ENCODE assay signal across 20 cellular contexts in the genomic region with DNA sequence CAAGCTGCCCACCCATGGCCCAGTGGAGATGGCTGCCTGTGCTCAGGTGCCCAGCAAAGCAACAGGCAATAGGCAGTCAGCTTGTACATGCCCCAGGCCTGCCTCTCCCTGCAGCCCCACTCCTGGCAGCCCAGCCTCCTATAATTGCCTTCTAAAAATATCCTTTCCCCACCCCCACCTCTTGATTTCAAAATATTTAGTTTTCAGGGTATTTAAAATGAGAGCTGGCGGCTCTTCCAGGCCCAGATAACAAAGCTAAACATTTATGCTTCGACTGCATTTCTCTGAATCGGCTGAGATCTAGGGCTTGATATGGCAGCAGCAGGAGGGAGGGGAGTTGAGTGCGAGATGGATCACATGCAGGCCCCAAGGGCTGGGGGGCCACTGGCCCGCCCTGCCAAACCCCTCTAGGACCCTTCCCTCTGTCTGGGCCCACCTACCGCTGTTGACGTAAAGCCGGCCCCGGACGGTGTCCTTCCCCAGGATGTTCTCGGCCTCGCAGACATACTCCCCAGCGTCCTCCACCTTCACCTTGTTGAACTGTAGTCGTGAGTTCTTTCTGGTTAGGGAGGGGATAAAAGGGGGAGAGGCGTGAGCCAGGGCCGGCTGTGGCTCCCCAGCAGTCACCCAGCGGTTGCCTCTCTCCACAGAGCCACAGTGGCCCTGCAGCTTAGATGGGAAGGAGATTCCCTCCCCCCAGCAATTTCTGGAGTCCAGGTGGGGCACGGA.
DNase-seq lines count a peak whose midpoint lies in the region; ATAC-seq and TF ChIP-seq lines count a peak whose summit lies in the region.
"Had no signal": no experiment of that assay in that cellular context is flagged by ENCODE, and none has a peak within 500 bp of the region (broad histone marks: within the 10 kb centered on the region; RNA-seq: fewer than 3 reads in every experiment).

No MANE protein-coding gene starts in this region.

- H3K36me3 ChIP-seq in neuronal stem cell (replicated peaks in 1 of 2; ENCODE audit: control insufficient read depth in 2 of 2, insufficient read depth in 2 of 2, low read length in 2 of 2) (peaks cover 0 to 1% of the 10 kb centered on the region in 2 donors), aorta (ENCODE audit: control insufficient read depth in 1 of 2, insufficient read depth in 2 of 2, low read length in 1 of 2) (peaks cover 0 to 2% of the 10 kb centered on the region in 2 donors)
- H3K36me3 ChIP-seq: BLaER1 had no signal

- H3K79me1 ChIP-seq in neuronal stem cell (ENCODE audit: low read depth, low read length) = no peaks in the 10 kb centered on the region

- intact Hi-C loops in left ventricle myocardium superior (cut with micrococcal nuclease) (no loop called here), Right ventricle myocardium superior (cut with DNase I) (no loop called here), aorta (cut with DNase I) (no loop called here)

- ATAC-seq in left ventricle myocardium superior (peak; percentile 49), Right ventricle myocardium superior (ENCODE audit: poor library complexity) (no peak), aorta (ENCODE audit: low FRiP score) (no peak), omental fat pad (ENCODE audit: low FRiP score) (no peak)
- ATAC-seq: mucosa of descending colon, WTC11 had no signal

- H3K27me3 ChIP-seq in neuronal stem cell (ENCODE audit: control insufficient read depth in 3 of 3, insufficient read depth in 3 of 3, low read depth in 1 of 3, low read length in 3 of 3) (peaks cover 0 to 54% (median 0%) of the 10 kb centered on the region in 3 experiments), aorta (ENCODE audit: control insufficient read depth in 1 of 2, insufficient read depth in 2 of 2, low read length in 1 of 2) (no peaks in the 10 kb centered on the region)
- H3K27me3 ChIP-seq: BLaER1 had no signal

- peak; percentile 47 for DNase-seq in left ventricle myocardium superior
- DNase-seq in Right ventricle myocardium superior = no peak
- DNase-seq in fibroblast of villous mesenchyme (ENCODE audit: low read depth) = peak; percentile 52
- DNase-seq in neuronal stem cell (ENCODE audit: low spot score) = no peak
- no peak for DNase-seq in 8988T
- DNase-seq in aorta = no peak
- no peak for DNase-seq in activated CD4-positive, alpha-beta T cell treated with anti-CD3 and anti-CD28 coated beads, Interleukin-2, amount 50 U/mL, for 1 hour
- no peak for DNase-seq in omental fat pad (ENCODE audit: low spot score)
- DNase-seq: activated naive CD4-positive, alpha-beta T cell treated with anti-CD3 and anti-CD28 coated beads, Interleukin-2, amount 10 ng/mL, durations not matched to agents 7 days and 5 days; GDM1; GOT3; head of caudate nucleus; Kasumi-1; mucosa of descending colon; NCI-H2081; NCI-H82; stimulated activated CD4-positive, alpha-beta T cell treated with anti-CD3 and anti-CD28 coated beads, Interleukin-1b, Interleukin-23, amount 100 ng/mL, for 48 hours; SW 1271 had no signal

- no peak overlapping the region for H2BK15ac ChIP-seq in neuronal stem cell (ENCODE audit: low read length)

- peak overlapping the region; percentile 7 for H3K9ac ChIP-seq in neuronal stem cell (ENCODE audit: low read depth, low read length, poor library complexity)
- H3K9ac ChIP-seq: BLaER1 had no signal

- H4K8ac ChIP-seq in neuronal stem cell (ENCODE audit: low read depth, low read length) = no peak overlapping the region

- H3K4me1 ChIP-seq in neuronal stem cell (ENCODE audit: control insufficient read depth in 2 of 2, insufficient read depth in 1 of 2, low read depth in 1 of 2, low read length in 2 of 2) = no peaks in the 10 kb centered on the region
- H3K4me1 ChIP-seq in aorta (ENCODE audit: control insufficient read depth in 1 of 2, insufficient read depth in 2 of 2, low read length in 2 of 2) = no peaks in the 10 kb centered on the region

- H3K18ac ChIP-seq in neuronal stem cell (ENCODE audit: low read length) = peak overlapping the region; percentile 16

- no peak overlapping the region for H2BK120ac ChIP-seq in neuronal stem cell (ENCODE audit: low read depth, low read length)

- H2BK5ac ChIP-seq in neuronal stem cell (ENCODE audit: low read length) = no peak overlapping the region

- no peak overlapping the region for H2AK5ac ChIP-seq in neuronal stem cell (ENCODE audit: low read depth, low read length)

- no peak for TF ChIP-seq CTCF in fibroblast of villous mesenchyme (IDR thresholded peaks at IDR 0.05; ENCODE audit: insufficient read depth, low read depth, low read length)
- no peak for TF ChIP-seq CTCF in omental fat pad (IDR thresholded peaks at IDR 0.05)

- no peak overlapping the region for H3K27ac ChIP-seq in neuronal stem cell (replicated peaks; ENCODE audit: low read length)
- H3K27ac ChIP-seq in aorta (ENCODE audit: low read depth in 1 of 2, low read length in 2 of 2) = no peak overlapping the region
- H3K27ac ChIP-seq: BLaER1 had no signal

- peaks cover 0 to 2% of the 10 kb centered on the region in 2 donors for H3K9me3 ChIP-seq in neuronal stem cell (replicated peaks in 1 of 2; ENCODE audit: control insufficient read depth in 2 of 2, insufficient read depth in 1 of 2, low read depth in 1 of 2, low read length in 2 of 2)
- H3K9me3 ChIP-seq in aorta (ENCODE audit: control insufficient read depth, low read length) = no peaks in the 10 kb centered on the region
- H3K9me3 ChIP-seq: mucosa of descending colon had no signal

- H3K4ac ChIP-seq in neuronal stem cell (ENCODE audit: low read length) = no peak overlapping the region

- H3K4me2 ChIP-seq in neuronal stem cell (ENCODE audit: insufficient read depth, low read length, poor library complexity, severe bottlenecking) = no peak overlapping the region
- H3K4me2 ChIP-seq: BLaER1 had no signal

- H2BK12ac ChIP-seq in neuronal stem cell (ENCODE audit: low read length) = no peak overlapping the region

- H3K4me3 ChIP-seq in fibroblast of villous mesenchyme (ENCODE audit: low read depth, low read length) = no peak overlapping the region
- H3K4me3 ChIP-seq in neuronal stem cell (ENCODE audit: low read length in 2 of 2) = no peak overlapping the region
- no peak overlapping the region for H3K4me3 ChIP-seq in aorta (ENCODE audit: low read length in 2 of 2)
- H3K4me3 ChIP-seq: BLaER1, mucosa of descending colon had no signal

- H3K23ac ChIP-seq in neuronal stem cell (ENCODE audit: low read depth, low read length, poor library complexity) = no peak overlapping the region

- no CpG with 5 or more reads among the region's 18 CpGs for WGBS in neuronal stem cell (ENCODE audit: extremely low coverage in 2 of 2, insufficient read length in 2 of 2, insufficient replicate concordance in 1 of 2), 2 donors
- 28 to 35% methylated on average over 18 of the region's 18 CpGs for whole genome bisulfite sequencing in aorta, 2 donors

- H4K91ac ChIP-seq in neuronal stem cell (ENCODE audit: low read depth, low read length, poor library complexity) = no peak overlapping the region

- no peak overlapping the region for H2AFZ ChIP-seq in neuronal stem cell (ENCODE audit: low read length)

- no peak overlapping the region for H3K14ac ChIP-seq in neuronal stem cell (ENCODE audit: low read length)

Comparison
In these comparisons a context has a peak if more than half of its experiments do, and no peak if none do; other contexts are left out.
1. DNase-seq: peak in left ventricle myocardium superior (single experiment) and fibroblast of villous mesenchyme (single experiment); none in Right ventricle myocardium superior (single experiment), neuronal stem cell (single experiment), 8988T (single experiment), aorta (0 of 2), activated CD4-positive, alpha-beta T cell treated with anti-CD3 and anti-CD28 coated beads, Interleukin-2, amount 50 U/mL, for 1 hour (single experiment) and omental fat pad (single experiment).